Comparison of ENCODE assay signal across 24 cellular contexts in genomic region chr6:43695967-43696291, GRCh38. TPM values are rescaled to one million over a fixed set of nuclear protein-coding genes. Genes with fewer than 3 reads are reported as not detected.
DNase-seq lines count a peak whose midpoint lies in the region; ATAC-seq and TF ChIP-seq lines count a peak whose summit lies in the region.
"Had no signal": no experiment of that assay in that cellular context is flagged by ENCODE, and none has a peak within 500 bp of the region (broad histone marks: within the 10 kb centered on the region; RNA-seq: fewer than 3 reads in every experiment).

No MANE protein-coding gene starts in this region.

- peaks cover 13 to 64% (median 29%) of the 10 kb centered on the region in 3 donors for H3K4me1 ChIP-seq in esophagus squamous epithelium

- H3K4me1 Mint-ChIP-seq in Calu3 (ENCODE audit: low read depth, unreplicated experiment): peaks cover 45% of the 10 kb centered on the region
- H3K4me1 Mint-ChIP-seq in progenitor cell of endocrine pancreas (ENCODE audit: low read depth): peaks cover 35% of the 10 kb centered on the region
- H3K4me1 Mint-ChIP-seq: activated CD4-positive, alpha-beta memory T cell treated with anti-CD3 and anti-CD28 coated beads, Interleukin-2, amount 10 ng/mL, durations not matched to agents 7 days and 5 days had no signal

- CTCF ChIA-PET in Calu3 (lab: Charles Lee): interaction anchor here (0.8 to 2.1 kb wide), 9 partner anchors 9 to 383 kb away, joined by 3 to 12 read pairs (median 4); partner anchors contain the start of gene VEGFA

- no peaks in the 10 kb centered on the region for H3K27me3 Mint-ChIP-seq in Calu3 (ENCODE audit: unreplicated experiment)
- no peaks in the 10 kb centered on the region for H3K27me3 Mint-ChIP-seq in progenitor cell of endocrine pancreas

- H3K36me3 Mint-ChIP-seq in Calu3 (ENCODE audit: insufficient read depth, unreplicated experiment) (peaks cover 25% of the 10 kb centered on the region), progenitor cell of endocrine pancreas (ENCODE audit: insufficient read depth) (no peaks in the 10 kb centered on the region)
- H3K36me3 Mint-ChIP-seq: mesothelial cell of epicardium; natural killer cell treated with Interleukin-12 subunit alpha and Interleukin-12 subunit beta and Interleukin-15 and Interleukin-18, amount 100 ng/mL, for 72 hours had no signal

- no peak overlapping the region for H3K4me3 ChIP-seq in esophagus squamous epithelium
- H3K4me3 ChIP-seq: BLaER1 treated with 17β-estradiol and CSF1 and Interleukin-3, amounts not matched to agents 10 nM and 100 nM; GM12878; left lung had no signal

- peak overlapping the region; percentile 81 for H3K27ac Mint-ChIP-seq in Calu3 (ENCODE audit: unreplicated experiment)
- H3K27ac Mint-ChIP-seq in progenitor cell of endocrine pancreas: peak overlapping the region; percentile 95
- H3K27ac Mint-ChIP-seq: activated CD4-positive, alpha-beta memory T cell treated with anti-CD3 and anti-CD28 coated beads, Interleukin-2, amount 10 ng/mL, durations not matched to agents 7 days and 5 days; mesothelial cell of epicardium; natural killer cell treated with Interleukin-12 subunit alpha and Interleukin-12 subunit beta and Interleukin-15 and Interleukin-18, amount 100 ng/mL, for 72 hours had no signal

- 52 to 75% methylated on average over 4 of the region's 4 CpGs for WGBS in esophagus squamous epithelium, 2 donors

- no peak for DNase-seq in Calu3
- peak; percentile 81 for DNase-seq in NCI-H2029 treated with DMSO at 0.1 percent for 48 hours (lab: John Stamatoyannopoulos, UW)
- DNase-seq in esophagus squamous epithelium (lab: John Stamatoyannopoulos, UW): no peak
- no peak for DNase-seq in progenitor cell of endocrine pancreas (ENCODE audit: low spot score, unreplicated experiment)
- DNase-seq in activated CD4-positive, alpha-beta T cell treated with anti-CD3 and anti-CD28 coated beads for 48 hours: no peak
- no peak for DNase-seq in DMS79 (lab: John Stamatoyannopoulos, UW)
- DNase-seq: ACHN; activated CD4-positive, alpha-beta memory T cell treated with anti-CD3 and anti-CD28 coated beads, Interleukin-2, amount 10 ng/mL, durations not matched to agents 7 days and 5 days; activated effector memory CD4-positive, alpha-beta T cell treated with Interleukin-2 at 50 U/mL for 16 hours; cerebellar nuclear complex; effector CD4-positive, alpha-beta T cell; Right ventricle myocardium superior; T1000 had no signal

- H3K4me3 Mint-ChIP-seq in Calu3 (ENCODE audit: low read depth, unreplicated experiment) (peak overlapping the region; percentile 33), progenitor cell of endocrine pancreas (ENCODE audit: low read depth) (no peak overlapping the region)
- H3K4me3 Mint-ChIP-seq: activated CD4-positive, alpha-beta memory T cell treated with anti-CD3 and anti-CD28 coated beads, Interleukin-2, amount 10 ng/mL, durations not matched to agents 7 days and 5 days; mesothelial cell of epicardium; natural killer cell treated with Interleukin-12 subunit alpha and Interleukin-12 subunit beta and Interleukin-15 and Interleukin-18, amount 100 ng/mL, for 72 hours had no signal

- TF ChIP-seq POLR2A in esophagus squamous epithelium (IDR thresholded peaks at IDR 0.05): no peak

- peak overlapping the region; percentile 55 to 81 (median 78) for H3K27ac ChIP-seq in esophagus squamous epithelium
- H3K27ac ChIP-seq: BLaER1 treated with 17β-estradiol and CSF1 and Interleukin-3, amounts not matched to agents 10 nM and 100 nM; parathyroid adenoma had no signal

- BruUV-seq in Calu3 (replicated peaks; lab: Mats Ljungman, UMichigan): no TSS peak

- H3K36me3 ChIP-seq in esophagus squamous epithelium: no peaks in the 10 kb centered on the region
- H3K36me3 ChIP-seq: BLaER1 treated with 17β-estradiol and CSF1 and Interleukin-3, amounts not matched to agents 10 nM and 100 nM; left lung had no signal

- H3K9me3 Mint-ChIP-seq in Calu3 (ENCODE audit: low read depth, unreplicated experiment): no peaks in the 10 kb centered on the region
- no peaks in the 10 kb centered on the region for H3K9me3 Mint-ChIP-seq in progenitor cell of endocrine pancreas (ENCODE audit: low read depth)
- H3K9me3 Mint-ChIP-seq: activated CD4-positive, alpha-beta memory T cell treated with anti-CD3 and anti-CD28 coated beads, Interleukin-2, amount 10 ng/mL, durations not matched to agents 7 days and 5 days; mesothelial cell of epicardium; natural killer cell treated with Interleukin-12 subunit alpha and Interleukin-12 subunit beta and Interleukin-15 and Interleukin-18, amount 100 ng/mL, for 72 hours had no signal

- H3K9me3 ChIP-seq in esophagus squamous epithelium: no peaks in the 10 kb centered on the region
- H3K9me3 ChIP-seq: BLaER1 treated with 17β-estradiol and CSF1 and Interleukin-3, amounts not matched to agents 10 nM and 100 nM; left lung had no signal

- H3K27me3 ChIP-seq in esophagus squamous epithelium: no peaks in the 10 kb centered on the region
- H3K27me3 ChIP-seq: BLaER1 treated with 17β-estradiol and CSF1 and Interleukin-3, amounts not matched to agents 10 nM and 100 nM; left lung had no signal

- ATAC-seq in HG03159 (IDR thresholded peaks at IDR 0.05; ENCODE audit: unreplicated experiment): no peak
- ATAC-seq: GM12878; natural killer cell treated with Interleukin-12 subunit alpha and Interleukin-12 subunit beta and Interleukin-15 and Interleukin-18, amount 100 ng/mL, for 72 hours had no signal

- TF ChIP-seq CTCF in Calu3 (IDR thresholded peaks at IDR 0.05; ENCODE audit: unreplicated experiment) (no peak), esophagus squamous epithelium (IDR thresholded peaks at IDR 0.05) (no peak), progenitor cell of endocrine pancreas (IDR thresholded peaks at IDR 0.05; ENCODE audit: unreplicated experiment) (no peak)

- intact Hi-C loops in Calu3 (cut with micrococcal nuclease; ENCODE audit: unreplicated experiment): no loop called here
- intact Hi-C loops in esophagus squamous epithelium (cut with DNase I): no loop called here

RNA-seq across cellular contexts. Expression of gene MRPS18A, which starts 8.3 kb away (rescaled TPM):
- total RNA-seq in Calu3 (2022) (88.8 and 106 TPM in 2 replicates), esophagus squamous epithelium (10 to 100 TPM; 43.7 to 57.4 (median 51.4) TPM), progenitor cell of endocrine pancreas (39.8 and 41.9 TPM in 2 replicates)

RNA-seq across cellular contexts. Expression of gene RSPH9, which starts 51.1 kb away (rescaled TPM):
- 0.15 and 0.19 TPM in 2 replicates for total RNA-seq in Calu3 (2022)
- total RNA-seq in esophagus squamous epithelium: under 1 TPM in 2 of 4 donors, not detected in 2; 0.15 to 0.38 TPM
- total RNA-seq in progenitor cell of endocrine pancreas: 0.29 and 0.31 TPM in 2 replicates
- total RNA-seq: activated CD4-positive, alpha-beta memory T cell treated with anti-CD3 and anti-CD28 coated beads, Interleukin-2, amount 10 ng/mL, durations not matched to agents 7 days and 5 days; Daoy; epithelial cell of proximal tubule; GM12878; H4; LHCN-M2; natural killer cell treated with Interleukin-12 subunit alpha and Interleukin-12 subunit beta and Interleukin-15 and Interleukin-18, amount 100 ng/mL, for 72 hours had no signal
